30 cellular contexts compared by ENCODE assay signal in the genomic region with DNA sequence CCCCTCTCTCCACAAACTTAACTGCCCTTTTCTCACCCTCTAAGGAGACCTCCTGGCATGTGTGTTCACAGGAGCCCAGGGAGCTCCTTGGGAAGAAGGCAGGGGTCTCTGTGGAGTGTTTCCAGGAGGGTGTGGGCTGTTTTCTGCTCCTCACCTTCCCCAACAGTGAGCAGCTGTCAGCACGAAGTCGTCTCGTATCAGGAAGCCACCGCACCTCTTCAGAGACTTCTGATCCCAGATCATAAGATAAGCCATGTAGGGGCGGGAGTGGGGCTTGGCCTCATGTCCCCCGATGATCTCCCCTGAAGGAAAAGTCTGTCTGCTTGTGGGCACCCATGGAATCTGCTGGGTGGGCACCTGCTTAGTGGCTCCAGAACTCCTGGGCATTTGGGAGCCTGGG. TPM values are rescaled to one million over a fixed set of nuclear protein-coding genes. Genes with fewer than 3 reads are reported as not detected.
DNase-seq lines count a peak whose midpoint lies in the region; ATAC-seq and TF ChIP-seq lines count a peak whose summit lies in the region.
"Had no signal": no experiment of that assay in that cellular context is flagged by ENCODE, and none has a peak within 500 bp of the region (broad histone marks: within the 10 kb centered on the region; RNA-seq: fewer than 3 reads in every experiment).

No MANE protein-coding gene starts in this region.

- peaks cover 69% of the 10 kb centered on the region for H3K4me1 Mint-ChIP-seq in activated CD4-positive, alpha-beta T cell treated with anti-CD3 and anti-CD28 coated beads, Interleukin-2, amount 10 ng/mL, durations not matched to agents 24 days and 14 days
- peaks cover 7% of the 10 kb centered on the region for H3K4me1 Mint-ChIP-seq in CD8-positive, alpha-beta T cell (ENCODE audit: low read depth)
- peaks cover 78% of the 10 kb centered on the region for H3K4me1 Mint-ChIP-seq in activated CD8-positive, alpha-beta T cell treated with anti-CD3 and anti-CD28 coated beads, Interleukin-2, amount 10 ng/mL, durations not matched to agents 7 days and 5 days (ENCODE audit: low read depth)
- peaks cover 44 to 47% of the 10 kb centered on the region in 2 donors for H3K4me1 Mint-ChIP-seq in effector memory CD8-positive, alpha-beta T cell (ENCODE audit: low read depth in 2 of 2)
- H3K4me1 Mint-ChIP-seq: neural progenitor cell had no signal

- no peaks in the 10 kb centered on the region for H3K79me2 ChIP-seq in Karpas-422 (ENCODE audit: low read length)

- intact Hi-C loops in activated CD4-positive, alpha-beta T cell treated with anti-CD3 and anti-CD28 coated beads, Interleukin-2, amount 10 ng/mL, durations not matched to agents 24 days and 14 days (cut with micrococcal nuclease), result loop anchor here (5.0 kb wide), 3 partner anchors 35 to 190 kb away; a partner anchor contains a TSS
- intact Hi-C loops in CD8-positive, alpha-beta T cell (cut with DNase I, micrococcal nuclease), result no loop called here

- H3K9ac ChIP-seq in Karpas-422 (ENCODE audit: low read length), result no peak overlapping the region
- H3K9ac ChIP-seq: neural progenitor cell had no signal

- H3K4me3 ChIP-seq in CD8-positive, alpha-beta T cell (ENCODE audit: low read depth, low read length), result peak overlapping the region; percentile 28
- no peak overlapping the region for H3K4me3 ChIP-seq in Karpas-422 (ENCODE audit: low read length)
- H3K4me3 ChIP-seq: ascending aorta, cardiac muscle cell, colonic mucosa, MG63, neural progenitor cell, SK-N-MC, thyroid gland, uterus had no signal

- peak overlapping the region; percentile 95 for H3K27ac Mint-ChIP-seq in activated CD4-positive, alpha-beta T cell treated with anti-CD3 and anti-CD28 coated beads, Interleukin-2, amount 10 ng/mL, durations not matched to agents 24 days and 14 days
- H3K27ac Mint-ChIP-seq in CD8-positive, alpha-beta T cell, result no peak overlapping the region
- peak overlapping the region; percentile 98 for H3K27ac Mint-ChIP-seq in activated CD8-positive, alpha-beta T cell treated with anti-CD3 and anti-CD28 coated beads, Interleukin-2, amount 10 ng/mL, durations not matched to agents 7 days and 5 days
- H3K27ac Mint-ChIP-seq in effector memory CD8-positive, alpha-beta T cell, result peak overlapping the region; percentile 97 to 98
- H3K27ac Mint-ChIP-seq: neural progenitor cell had no signal

- no peak for TF ChIP-seq CTCF in CD8-positive, alpha-beta T cell (IDR thresholded peaks at IDR 0.05)

- H3K27me3 Mint-ChIP-seq in activated CD4-positive, alpha-beta T cell treated with anti-CD3 and anti-CD28 coated beads, Interleukin-2, amount 10 ng/mL, durations not matched to agents 24 days and 14 days, result no peaks in the 10 kb centered on the region
- H3K27me3 Mint-ChIP-seq in CD8-positive, alpha-beta T cell (ENCODE audit: low read depth), result no peaks in the 10 kb centered on the region
- no peaks in the 10 kb centered on the region for H3K27me3 Mint-ChIP-seq in activated CD8-positive, alpha-beta T cell treated with anti-CD3 and anti-CD28 coated beads, Interleukin-2, amount 10 ng/mL, durations not matched to agents 7 days and 5 days (ENCODE audit: low read depth)
- H3K27me3 Mint-ChIP-seq in effector memory CD8-positive, alpha-beta T cell, result no peaks in the 10 kb centered on the region

- H3K36me3 Mint-ChIP-seq in activated CD4-positive, alpha-beta T cell treated with anti-CD3 and anti-CD28 coated beads, Interleukin-2, amount 10 ng/mL, durations not matched to agents 24 days and 14 days (ENCODE audit: low read depth), result peaks cover 59% of the 10 kb centered on the region
- no peaks in the 10 kb centered on the region for H3K36me3 Mint-ChIP-seq in CD8-positive, alpha-beta T cell
- peaks cover 67% of the 10 kb centered on the region for H3K36me3 Mint-ChIP-seq in activated CD8-positive, alpha-beta T cell treated with anti-CD3 and anti-CD28 coated beads, Interleukin-2, amount 10 ng/mL, durations not matched to agents 7 days and 5 days (ENCODE audit: low read depth)
- peaks cover 48% of the 10 kb centered on the region for H3K36me3 Mint-ChIP-seq in effector memory CD8-positive, alpha-beta T cell (ENCODE audit: insufficient read depth)
- H3K36me3 Mint-ChIP-seq: neural progenitor cell had no signal

- H3K4me1 ChIP-seq in CD8-positive, alpha-beta T cell (ENCODE audit: insufficient read depth, low read length), result no peaks in the 10 kb centered on the region
- no peaks in the 10 kb centered on the region for H3K4me1 ChIP-seq in Karpas-422 (ENCODE audit: low read length)
- H3K4me1 ChIP-seq: ascending aorta, colonic mucosa, neural progenitor cell, uterus had no signal

- no peaks in the 10 kb centered on the region for H3K9me2 ChIP-seq in Karpas-422 (replicated peaks; ENCODE audit: insufficient read depth, low read length)

- H3K27ac ChIP-seq in CD8-positive, alpha-beta T cell (ENCODE audit: low read depth, low read length), result peak overlapping the region; percentile 63
- H3K27ac ChIP-seq in Karpas-422 (ENCODE audit: low read length), result no peak overlapping the region
- H3K27ac ChIP-seq: ascending aorta, cardiac muscle cell, colonic mucosa, epithelial cell of prostate, HL-60, neural progenitor cell, SK-N-MC, thyroid gland, uterus had no signal

- ATAC-seq in CD8-positive, alpha-beta T cell, result no peak
- no peak for ATAC-seq in activated CD8-positive, alpha-beta T cell treated with anti-CD3 and anti-CD28 coated beads, Interleukin-2, amount 10 ng/mL, durations not matched to agents 7 days and 5 days
- no peak for ATAC-seq in effector memory CD8-positive, alpha-beta T cell (replicated peaks)
- ATAC-seq: left lobe of liver had no signal

- H3K4me3 Mint-ChIP-seq in activated CD4-positive, alpha-beta T cell treated with anti-CD3 and anti-CD28 coated beads, Interleukin-2, amount 10 ng/mL, durations not matched to agents 24 days and 14 days, result peak overlapping the region; percentile 96
- no peak overlapping the region for H3K4me3 Mint-ChIP-seq in CD8-positive, alpha-beta T cell
- peak overlapping the region; percentile 93 for H3K4me3 Mint-ChIP-seq in activated CD8-positive, alpha-beta T cell treated with anti-CD3 and anti-CD28 coated beads, Interleukin-2, amount 10 ng/mL, durations not matched to agents 7 days and 5 days
- H3K4me3 Mint-ChIP-seq in effector memory CD8-positive, alpha-beta T cell, result peak overlapping the region; percentile 87 to 88
- H3K4me3 Mint-ChIP-seq: neural progenitor cell had no signal

- H4K20me1 ChIP-seq in Karpas-422 (ENCODE audit: insufficient read depth, low read depth, low read length), result no peaks in the 10 kb centered on the region

- H3K4me2 ChIP-seq in Karpas-422 (ENCODE audit: low read depth, low read length, poor library complexity, severe bottlenecking), result no peak overlapping the region
- H3K4me2 ChIP-seq: neural progenitor cell had no signal

- H3K36me3 ChIP-seq in CD8-positive, alpha-beta T cell (ENCODE audit: insufficient read depth, low read length), result no peaks in the 10 kb centered on the region
- H3K36me3 ChIP-seq in Karpas-422 (ENCODE audit: insufficient read depth, low read length), result no peaks in the 10 kb centered on the region
- H3K36me3 ChIP-seq: ascending aorta, cardiac muscle cell, colonic mucosa, MG63, neural progenitor cell, thyroid gland, uterus had no signal

- H3K9me3 Mint-ChIP-seq in activated CD4-positive, alpha-beta T cell treated with anti-CD3 and anti-CD28 coated beads, Interleukin-2, amount 10 ng/mL, durations not matched to agents 24 days and 14 days, result peaks cover 1% of the 10 kb centered on the region
- no peaks in the 10 kb centered on the region for H3K9me3 Mint-ChIP-seq in CD8-positive, alpha-beta T cell
- H3K9me3 Mint-ChIP-seq in activated CD8-positive, alpha-beta T cell treated with anti-CD3 and anti-CD28 coated beads, Interleukin-2, amount 10 ng/mL, durations not matched to agents 7 days and 5 days (ENCODE audit: insufficient read depth), result no peaks in the 10 kb centered on the region
- no peaks in the 10 kb centered on the region for H3K9me3 Mint-ChIP-seq in effector memory CD8-positive, alpha-beta T cell

- H3K9me3 ChIP-seq in CD8-positive, alpha-beta T cell (ENCODE audit: low read length), result no peaks in the 10 kb centered on the region
- no peaks in the 10 kb centered on the region for H3K9me3 ChIP-seq in Karpas-422 (ENCODE audit: low read length)
- H3K9me3 ChIP-seq: ascending aorta, colonic mucosa, MG63, thyroid gland, uterus had no signal

- CTCF ChIA-PET in CD8-positive, alpha-beta T cell (lab: Charles Lee), result interaction anchor here (0.6 kb wide), 1 partner anchor 150 kb away, joined by 3 read pairs; no protein-coding TSS in a partner anchor
- CTCF ChIA-PET in activated CD8-positive, alpha-beta T cell treated with anti-CD3 and anti-CD28 coated beads, Interleukin-2, amount 10 ng/mL, durations not matched to agents 7 days and 5 days (lab: Charles Lee), result interaction anchor here (3.3 to 7.6 kb wide), 5 partner anchors 19 to 46 kb away, joined by 15 to 82 read pairs (median 35); a partner anchor contains a TSS

- POLR2A ChIA-PET in CD8-positive, alpha-beta T cell (lab: Charles Lee), result no interaction called here
- POLR2A ChIA-PET in activated CD8-positive, alpha-beta T cell treated with anti-CD3 and anti-CD28 coated beads, Interleukin-2, amount 10 ng/mL, durations not matched to agents 7 days and 5 days (lab: Charles Lee), result interaction anchor here (2.3 to 3.2 kb wide), 3 partner anchors 24 to 41 kb away, joined by 7 to 31 read pairs (median 20); a partner anchor contains a TSS

- peak; percentile 63 for DNase-seq in activated CD4-positive, alpha-beta T cell treated with anti-CD3 and anti-CD28 coated beads, Interleukin-2, amount 10 ng/mL, durations not matched to agents 24 days and 14 days
- DNase-seq in activated CD4-positive, alpha-beta T cell treated with anti-CD3 and anti-CD28 coated beads for 48 hours, result no peak
- no peak for DNase-seq in CD8-positive, alpha-beta T cell
- no peak for DNase-seq in activated CD8-positive, alpha-beta T cell treated with anti-CD3 and anti-CD28 coated beads, Interleukin-2, amount 10 ng/mL, durations not matched to agents 7 days and 5 days
- DNase-seq in effector memory CD8-positive, alpha-beta T cell, result no peak
- DNase-seq in Karpas-422 (no peak), RPMI8226 (no peak), NCI-H128 (lab: John Stamatoyannopoulos, UW; ENCODE audit: unreplicated experiment) (no peak)
- DNase-seq: activated CD4-positive, CD25-positive, alpha-beta regulatory T cell treated with anti-CD3 and anti-CD28 coated beads, Interleukin-2, amount 50 U/mL, for 72 hours; activated gamma-delta T cell treated with Interleukin-2 at 50 U/mL for 16 hours; colonic mucosa; DND-41; effector CD8-positive, alpha-beta T cell; GF-D8; HCEC 1CT; KG1; MG63; NCI-H1105; NCI-H2029; NCI-H526; small intestine; thyroid gland; uterus had no signal

- H2AFZ ChIP-seq in Karpas-422 (ENCODE audit: low read length), result no peak overlapping the region
- H2AFZ ChIP-seq: neural progenitor cell had no signal

- H3K27me3 ChIP-seq in CD8-positive, alpha-beta T cell (ENCODE audit: insufficient read depth, low read length), result no peaks in the 10 kb centered on the region
- no peaks in the 10 kb centered on the region for H3K27me3 ChIP-seq in Karpas-422 (ENCODE audit: low read length)
- H3K27me3 ChIP-seq: ascending aorta, cardiac muscle cell, colonic mucosa, MG63, neural progenitor cell, thyroid gland, uterus had no signal

RNA-seq across cellular contexts. Expression of a gene that starts 1.2 kb away (rescaled TPM):
- total RNA-seq in activated CD4-positive, alpha-beta T cell treated with anti-CD3 and anti-CD28 coated beads, Interleukin-2, amount 10 ng/mL, durations not matched to agents 24 days and 14 days, result 4,455 and 4,487 TPM in 2 replicates
- 1 to 10 TPM; 5.4 to 5.8 TPM for total RNA-seq in CD8-positive, alpha-beta T cell
- total RNA-seq in activated CD8-positive, alpha-beta T cell treated with anti-CD3 and anti-CD28 coated beads, Interleukin-2, amount 10 ng/mL, durations not matched to agents 7 days and 5 days, result 100 to 1,000 TPM; 354 to 368 TPM
- not detected in 2 replicates for total RNA-seq in Karpas-422 (2014; rRNA removed; shearing (Covaris generic); ENCODE audit: low replicate concordance)
- total RNA-seq: ascending aorta, cardiac muscle cell had no signal

RNA-seq across cellular contexts. Expression of a gene that starts 23.3 kb away (rescaled TPM):
- total RNA-seq in activated CD4-positive, alpha-beta T cell treated with anti-CD3 and anti-CD28 coated beads, Interleukin-2, amount 10 ng/mL, durations not matched to agents 24 days and 14 days, result 24.3 and 25.2 TPM in 2 replicates
- total RNA-seq in CD8-positive, alpha-beta T cell, result 10 to 100 TPM; 14.6 to 15.9 TPM
- 1 to 10 TPM; 9.0 to 9.9 TPM for total RNA-seq in activated CD8-positive, alpha-beta T cell treated with anti-CD3 and anti-CD28 coated beads, Interleukin-2, amount 10 ng/mL, durations not matched to agents 7 days and 5 days
- not detected in 2 replicates for total RNA-seq in Karpas-422 (2014; rRNA removed; shearing (Covaris generic); ENCODE audit: low replicate concordance)
- total RNA-seq: cardiac muscle cell had no signal

RNA-seq across cellular contexts. Expression of a gene that starts 56.7 kb away (rescaled TPM):
- total RNA-seq in activated CD4-positive, alpha-beta T cell treated with anti-CD3 and anti-CD28 coated beads, Interleukin-2, amount 10 ng/mL, durations not matched to agents 24 days and 14 days, result not detected in 2 replicates
- not detected for total RNA-seq in CD8-positive, alpha-beta T cell
- under 1 TPM; 0.32 to 0.47 TPM for total RNA-seq in activated CD8-positive, alpha-beta T cell treated with anti-CD3 and anti-CD28 coated beads, Interleukin-2, amount 10 ng/mL, durations not matched to agents 7 days and 5 days
- not detected in 2 replicates for total RNA-seq in Karpas-422 (2014; rRNA removed; shearing (Covaris generic); ENCODE audit: low replicate concordance)
- total RNA-seq: ascending aorta, cardiac muscle cell had no signal

Comparison
In these comparisons a context has a peak if more than half of its experiments do, and no peak if none do; other contexts are left out.
1. RNA of a gene that starts 1.2 kb away (total RNA-seq): 4,455 to 4,487 TPM in activated CD4-positive, alpha-beta T cell treated with anti-CD3 and anti-CD28 coated beads, Interleukin-2, amount 10 ng/mL, durations not matched to agents 24 days and 14 days and 354 to 368 TPM in activated CD8-positive, alpha-beta T cell treated with anti-CD3 and anti-CD28 coated beads, Interleukin-2, amount 10 ng/mL, durations not matched to agents 7 days and 5 days; 5.4 to 5.8 TPM in CD8-positive, alpha-beta T cell and not detected in Karpas-422; every median in the first group is over 10 times any median in the second.